In the genomic region with DNA sequence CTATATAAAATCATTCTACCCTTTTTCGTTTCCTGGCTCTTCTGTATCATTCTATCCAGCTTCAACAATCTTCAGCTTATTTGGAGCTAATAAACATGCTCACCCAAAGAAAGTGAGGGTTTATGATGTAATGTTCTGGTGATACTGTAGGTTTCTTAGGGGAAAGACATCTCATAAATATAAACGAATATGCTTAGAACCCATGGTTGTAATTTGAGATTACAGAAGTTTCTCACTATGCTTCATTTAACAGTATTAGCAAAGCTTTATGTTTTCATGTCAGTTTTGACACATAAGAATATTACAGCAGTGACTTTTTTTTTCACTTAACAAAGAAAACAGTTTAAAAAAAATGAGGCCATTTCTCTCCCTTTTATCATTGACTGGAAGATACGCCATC, we compare ENCODE assay signal across 21 cellular contexts. TPM values are rescaled to one million over a fixed set of nuclear protein-coding genes. Genes with fewer than 3 reads are reported as not detected.
DNase-seq lines count a peak whose midpoint lies in the region; ATAC-seq and TF ChIP-seq lines count a peak whose summit lies in the region.
"Had no signal": no experiment of that assay in that cellular context is flagged by ENCODE, and none has a peak within 500 bp of the region (broad histone marks: within the 10 kb centered on the region; RNA-seq: fewer than 3 reads in every experiment).

No MANE protein-coding gene starts in this region.

- H3K27me3 ChIP-seq in HCT116 (ENCODE audit: insufficient read depth, low read length) (no peaks in the 10 kb centered on the region), PC-9 (ENCODE audit: insufficient read depth, low read depth) (no peaks in the 10 kb centered on the region), psoas muscle (ENCODE audit: insufficient read depth in 3 of 3, low read length in 2 of 3) (no peaks in the 10 kb centered on the region), GM23338 (ENCODE audit: insufficient read depth) (no peaks in the 10 kb centered on the region)
- H3K27me3 ChIP-seq: BE2C had no signal

- H3K4me3 Mint-ChIP-seq in neural crest cell, result no peak overlapping the region
- no peak overlapping the region for H3K4me3 Mint-ChIP-seq in T-cell
- H3K4me3 Mint-ChIP-seq in GM23338, result no peak overlapping the region
- H3K4me3 Mint-ChIP-seq: CD4-positive, CD25-positive, alpha-beta regulatory T cell; CD8-positive, alpha-beta memory T cell; HFFc6; IgD-negative memory B cell had no signal

- intact Hi-C loops in HCT116 (cut with micrococcal nuclease) (no loop called here), PC-9 (cut with micrococcal nuclease; ENCODE audit: unreplicated experiment) (loop anchor here (1.0 kb wide), 1 partner anchor 12 kb away; a partner anchor contains a TSS), psoas muscle (cut with DNase I) (no loop called here)

- H3F3A ChIP-seq in PC-9 (ENCODE audit: insufficient read depth, low read depth) (peaks cover 19% of the 10 kb centered on the region), GM23338 (replicated peaks; ENCODE audit: low read depth) (no peaks in the 10 kb centered on the region)

- WGBS in psoas muscle, 3 donors, result 86 to 91% (median 89%) methylated on average over 3 of the region's 3 CpGs

- H3K4me1 Mint-ChIP-seq in neural crest cell (no peaks in the 10 kb centered on the region), T-cell (no peaks in the 10 kb centered on the region), GM23338 (peaks cover 17% of the 10 kb centered on the region)
- H3K4me1 Mint-ChIP-seq: CD4-positive, CD25-positive, alpha-beta regulatory T cell; CD8-positive, alpha-beta memory T cell; IgD-negative memory B cell had no signal

- ATAC-seq in HCT116 (no peak), T-cell (replicated peaks in 1 of 4) (no peak), psoas muscle (no peak), GM23338 (no peak)

- TF ChIP-seq CTCF in HCT116 (IDR thresholded peaks at IDR 0.05 in 2 of 3, conservative IDR thresholded peaks at IDR 0.05 in 1 of 3; ENCODE audit: borderline replicate concordance in 1 of 3, insufficient read depth in 1 of 3, low read depth in 2 of 3, low read length in 2 of 3) (no peak), PC-9 (conservative IDR thresholded peaks at IDR 0.05) (no peak), neural crest cell (conservative IDR thresholded peaks at IDR 0.05) (no peak), psoas muscle (IDR thresholded peaks at IDR 0.05) (no peak), GM23338 (conservative IDR thresholded peaks at IDR 0.05; ENCODE audit: low read depth in 2 of 2) (no peak)

- no peaks in the 10 kb centered on the region for H3K36me3 Mint-ChIP-seq in neural crest cell (ENCODE audit: low read depth)
- H3K36me3 Mint-ChIP-seq in T-cell, result peaks cover 10% of the 10 kb centered on the region
- H3K36me3 Mint-ChIP-seq in GM23338 (ENCODE audit: low read depth), result no peaks in the 10 kb centered on the region

- H3K4me3 ChIP-seq in HCT116 (replicated peaks in 1 of 2; ENCODE audit: low read depth in 1 of 2, low read length in 2 of 2) (no peak overlapping the region), PC-9 (no peak overlapping the region; the same call in 1 of the 2 replicates), psoas muscle (no peak overlapping the region), GM23338 (no peak overlapping the region)
- H3K4me3 ChIP-seq: HAP-1 had no signal

- peak overlapping the region; percentile 4 for H3K27ac Mint-ChIP-seq in neural crest cell (ENCODE audit: unreplicated experiment)
- H3K27ac Mint-ChIP-seq in T-cell, result no peak overlapping the region
- no peak overlapping the region for H3K27ac Mint-ChIP-seq in GM23338
- H3K27ac Mint-ChIP-seq: CD8-positive, alpha-beta memory T cell; HFFc6; IgD-negative memory B cell had no signal

- no peaks in the 10 kb centered on the region for H3K79me2 ChIP-seq in HCT116 (ENCODE audit: insufficient read depth, low read length)
- no peaks in the 10 kb centered on the region for H3K79me2 ChIP-seq in PC-9 (ENCODE audit: low read depth)
- H3K79me2 ChIP-seq in GM23338 (replicated peaks; ENCODE audit: insufficient read depth), result no peaks in the 10 kb centered on the region

- CTCF ChIA-PET in HCT116 (lab: Charles Lee), result interaction anchor here (1.5 to 1.8 kb wide), 2 partner anchors 200 to 298 kb away, joined by 3 to 4 read pairs; no protein-coding TSS in a partner anchor
- CTCF ChIA-PET in PC-9 (lab: Charles Lee), result interaction anchor here (0.8 kb wide), 1 partner anchor 46 kb away, joined by 3 read pairs; no protein-coding TSS in a partner anchor
- CTCF ChIA-PET in T-cell (lab: Charles Lee), result interaction anchor here (0.7 to 1.8 kb wide), 2 partner anchors 103 to 202 kb away, joined by 3 to 5 read pairs; no protein-coding TSS in a partner anchor

- H4K20me1 ChIP-seq in HCT116 (ENCODE audit: insufficient read depth) (no peaks in the 10 kb centered on the region), PC-9 (ENCODE audit: insufficient read depth) (no peaks in the 10 kb centered on the region), GM23338 (replicated peaks; ENCODE audit: insufficient read depth) (no peaks in the 10 kb centered on the region)

- H2AFZ ChIP-seq in HCT116 (ENCODE audit: low read depth, low read length, poor library complexity, severe bottlenecking) (peak overlapping the region; percentile 99), PC-9 (peak overlapping the region; percentile 89), GM23338 (no peak overlapping the region)

- H3K9me3 Mint-ChIP-seq in neural crest cell (no peaks in the 10 kb centered on the region), T-cell (no peaks in the 10 kb centered on the region), GM23338 (no peaks in the 10 kb centered on the region)
- H3K9me3 Mint-ChIP-seq: CD4-positive, CD25-positive, alpha-beta regulatory T cell; CD8-positive, alpha-beta memory T cell; HFFc6; IgD-negative memory B cell had no signal

- H3K9me2 ChIP-seq in HCT116 (ENCODE audit: insufficient read depth) (no peaks in the 10 kb centered on the region), PC-9 (ENCODE audit: insufficient read depth) (no peaks in the 10 kb centered on the region), GM23338 (ENCODE audit: insufficient read depth) (no peaks in the 10 kb centered on the region)

- H3K4me2 ChIP-seq in HCT116 (ENCODE audit: low read length) (peak overlapping the region; percentile 82), PC-9 (peak overlapping the region; percentile 82), GM23338 (no peak overlapping the region)

- peak; percentile 7 for DNase-seq in NCI-H510A treated with DMSO at 0.1 percent for 48 hours (lab: John Stamatoyannopoulos, UW)
- DNase-seq in NCI-H510A (lab: John Stamatoyannopoulos, UW), result no peak
- no peak for DNase-seq in HCT116 (ENCODE audit: low read depth, low spot score)
- DNase-seq in PC-9, result no peak
- no peak for DNase-seq in neural crest cell (ENCODE audit: low read depth, low spot score)
- DNase-seq in T-cell, result no peak
- DNase-seq in psoas muscle, result no peak
- no peak for DNase-seq in GM23338 (ENCODE audit: low spot score)
- DNase-seq: ACHN; BE2C; C1 segment of cervical spinal cord; CD4-positive, CD25-positive, alpha-beta regulatory T cell; CD8-positive, alpha-beta memory T cell; COR-L47; DMS 273 treated with DMSO at 0.1 percent for 48 hours; DMS79; GDM1; HFFc6; KG1 had no signal

- BruUV-seq in HCT116 (replicated peaks; lab: Mats Ljungman, UMichigan) (no TSS peak), PC-9 (replicated peaks; lab: Mats Ljungman, UMichigan) (no TSS peak)

- no peak overlapping the region for H3K9ac ChIP-seq in HCT116 (ENCODE audit: low read length)

- H3K36me3 ChIP-seq in HCT116 (ENCODE audit: control insufficient read depth in 1 of 2, insufficient read depth in 2 of 2, low read length in 2 of 2), result no peaks in the 10 kb centered on the region
- H3K36me3 ChIP-seq in PC-9 (ENCODE audit: low read depth), result 0 out of 2 replicates have a peak, but pooled peaks cover 7% of the 10 kb centered on the region
- H3K36me3 ChIP-seq in psoas muscle (ENCODE audit: insufficient read depth in 1 of 2, low read depth in 1 of 2), result peaks cover 0 to 17% of the 10 kb centered on the region in 2 donors
- H3K36me3 ChIP-seq in GM23338 (ENCODE audit: insufficient read depth), result no peaks in the 10 kb centered on the region
- H3K36me3 ChIP-seq: BE2C, HAP-1 had no signal

- peaks cover 3 to 19% of the 10 kb centered on the region in 2 experiments; a peak in 3 of 4 replicates for H3K4me1 ChIP-seq in HCT116 (ENCODE audit: control insufficient read depth in 1 of 2, insufficient read depth in 2 of 2, low read length in 2 of 2)
- H3K4me1 ChIP-seq in PC-9 (replicated peaks; ENCODE audit: insufficient read depth), result peaks cover 33% of the 10 kb centered on the region
- peaks cover under 1% of the 10 kb centered on the region for H3K4me1 ChIP-seq in psoas muscle
- no peaks in the 10 kb centered on the region for H3K4me1 ChIP-seq in GM23338 (ENCODE audit: insufficient read depth)
- H3K4me1 ChIP-seq: BE2C, HAP-1 had no signal

- TF ChIP-seq RAD21 in HCT116 (IDR thresholded peaks at IDR 0.05; ENCODE audit: low read depth), result no peak

- POLR2A ChIA-PET in HCT116 (lab: Charles Lee) (no interaction called here), PC-9 (lab: Charles Lee; ENCODE audit: unreplicated experiment) (no interaction called here), T-cell (lab: Charles Lee) (no interaction called here)

- H3K27ac ChIP-seq in HCT116 (ENCODE audit: low read depth, low read length) (no peak overlapping the region), PC-9 (peak overlapping the region; percentile 83), psoas muscle (no peak overlapping the region), GM23338 (ENCODE audit: low read depth) (no peak overlapping the region)

- no peak for TF ChIP-seq POLR2A in HCT116 (IDR thresholded peaks at IDR 0.05; ENCODE audit: borderline replicate concordance, extremely low read depth, insufficient read depth, insufficient read length)

- H3K9me3 ChIP-seq in HCT116 (ENCODE audit: control insufficient read depth in 1 of 2, insufficient read depth in 1 of 2, low read depth in 1 of 2, low read length in 2 of 2) (no peaks in the 10 kb centered on the region), PC-9 (ENCODE audit: insufficient read depth, low read depth) (no peaks in the 10 kb centered on the region), psoas muscle (no peaks in the 10 kb centered on the region)
- H3K9me3 ChIP-seq: BE2C, HAP-1 had no signal

- peaks cover 10% of the 10 kb centered on the region for H3K27me3 Mint-ChIP-seq in neural crest cell (ENCODE audit: low read depth)
- H3K27me3 Mint-ChIP-seq in T-cell, result no peaks in the 10 kb centered on the region
- H3K27me3 Mint-ChIP-seq in GM23338 (ENCODE audit: insufficient read depth, low read depth, poor library complexity), result no peaks in the 10 kb centered on the region
- H3K27me3 Mint-ChIP-seq: CD4-positive, CD25-positive, alpha-beta regulatory T cell; CD8-positive, alpha-beta memory T cell; IgD-negative memory B cell had no signal

- RAD21 ChIA-PET in HCT116 (lab: Charles Lee; ENCODE audit: low non-redundant PET in 1 of 2, low total read pairs in 2 of 2, uncharacterized antibody in 2 of 2, unreplicated experiment in 2 of 2), result no interaction called here

RNA-seq across cellular contexts. Expression of a gene that starts 11.8 kb away (rescaled TPM):
- 19.8 TPM for total RNA-seq in HCT116 (2021; ENCODE audit: unreplicated experiment)
- polyA plus RNA-seq in HCT116 (2012), result 6.7 and 8.0 TPM in 2 replicates
- total RNA-seq in PC-9 (2021), result 28.4 and 32.4 TPM in 2 replicates
- total RNA-seq in neural crest cell, result 25.2 and 26.9 TPM in 2 replicates
- 10 to 100 TPM; 12.6 to 22.8 (median 20.4) TPM for total RNA-seq in T-cell
- 10 to 100 TPM; 20.9 to 29.2 (median 22.5) TPM for total RNA-seq in psoas muscle
- polyA plus RNA-seq in psoas muscle, result 10 to 100 TPM; 11.3 to 23.5 (median 13.8) TPM
- total RNA-seq in GM23338 (2014; rRNA removed; shearing (Covaris generic)), result 29.2 and 35.1 TPM in 2 replicates
- 15.8 and 16.9 TPM in 2 replicates for polyA plus RNA-seq in GM23338 (2016; fragmentation: Nextera tagmentation; extraction: Ambion mirVana)

RNA-seq across cellular contexts. Expression of a gene that starts 12.3 kb away (rescaled TPM):
- total RNA-seq in HCT116 (2021; ENCODE audit: unreplicated experiment), result 5.6 TPM
- 1.4 and 2.0 TPM in 2 replicates for polyA plus RNA-seq in HCT116 (2012)
- total RNA-seq in PC-9 (2021), result 4.5 and 5.1 TPM in 2 replicates
- 4.6 and 5.0 TPM in 2 replicates for total RNA-seq in neural crest cell
- 1 to 10 TPM; 5.2 to 6.4 (median 5.6) TPM for total RNA-seq in T-cell
- 1 to 10 TPM; 1.8 to 5.1 (median 3.8) TPM for total RNA-seq in psoas muscle
- 1 to 10 TPM; 1.4 to 2.9 (median 1.6) TPM for polyA plus RNA-seq in psoas muscle
- total RNA-seq in GM23338 (2014; rRNA removed; shearing (Covaris generic)), result 2.5 and 3.5 TPM in 2 replicates
- polyA plus RNA-seq in GM23338 (2016; fragmentation: Nextera tagmentation; extraction: Ambion mirVana), result 1.7 and 2.2 TPM in 2 replicates

RNA-seq across cellular contexts. Expression of a gene that starts 59.9 kb away (rescaled TPM):
- total RNA-seq in HCT116 (2021; ENCODE audit: unreplicated experiment) (4.6 TPM), PC-9 (2021) (12.6 and 13.8 TPM in 2 replicates), neural crest cell (30.3 and 33.3 TPM in 2 replicates), T-cell (1 to 10 TPM; 2.8 to 6.2 (median 3.9) TPM), psoas muscle (1 to 10 TPM; 2.3 to 5.0 (median 2.9) TPM)
- polyA plus RNA-seq in HCT116 (2012), result 0.94 and 1.3 TPM in 2 replicates
- polyA plus RNA-seq in psoas muscle (1 to 10 TPM; 1.6 to 2.3 (median 1.6) TPM), GM23338 (2016; fragmentation: Nextera tagmentation; extraction: Ambion mirVana) (5.0 and 8.4 TPM in 2 replicates)
- 10.8 TPM in 2 replicates for total RNA-seq in GM23338 (2014; rRNA removed; shearing (Covaris generic))
